12 cellular contexts compared by ENCODE assay signal in genomic region chr1:26496881-26497280, GRCh38.
"Had no signal": no experiment of that assay in that cellular context is flagged by ENCODE, and none has a peak within 500 bp of the region (broad histone marks: within the 10 kb centered on the region; RNA-seq: fewer than 3 reads in every experiment).

No MANE protein-coding gene starts in this region.

- H3K27me3 ChIP-seq: neural progenitor cell, pancreas had no signal

- H3K9me3 ChIP-seq: pancreas, SJSA1, thoracic aorta had no signal

- H3K9me3 Mint-ChIP-seq: activated B cell treated with CpG ODN at 0.5 μM for 24 hours; effector memory CD8-positive, alpha-beta T cell; mesothelial cell of epicardium; neural progenitor cell had no signal

- H3K36me3 Mint-ChIP-seq: mesothelial cell of epicardium, neural progenitor cell had no signal

- DNase-seq: activated B cell treated with CpG ODN at 0.5 μM for 24 hours; activated CD4-positive, alpha-beta T cell treated with anti-CD3 and anti-CD28 coated beads for 48 hours; activated T-cell treated with anti-CD3 and anti-CD28 coated beads for 4 hours; dermis blood vessel endothelial cell; effector memory CD8-positive, alpha-beta T cell; pancreas; stimulated activated CD4-positive, alpha-beta T cell treated with anti-CD3 and anti-CD28 coated beads, Interleukin-12 subunit alpha, Interleukin-12 subunit beta, amount 100 ng/mL, for 4 hours; stimulated activated CD4-positive, alpha-beta T cell treated with anti-CD3 and anti-CD28 coated beads, Interleukin-2, amount 100 ng/mL, for 24 hours had no signal

- H3K27ac Mint-ChIP-seq: activated B cell treated with CpG ODN at 0.5 μM for 24 hours; effector memory CD8-positive, alpha-beta T cell; mesothelial cell of epicardium; neural progenitor cell had no signal

- H3K36me3 ChIP-seq: neural progenitor cell, pancreas, SJSA1, thoracic aorta had no signal

- H3K4me2 ChIP-seq: neural progenitor cell had no signal

- ATAC-seq: effector memory CD8-positive, alpha-beta T cell; pancreas had no signal

- H3K9ac ChIP-seq: neural progenitor cell had no signal

- H2AFZ ChIP-seq: neural progenitor cell had no signal

- H3K27me3 Mint-ChIP-seq: activated B cell treated with CpG ODN at 0.5 μM for 24 hours; effector memory CD8-positive, alpha-beta T cell had no signal

- H3K4me3 Mint-ChIP-seq: activated B cell treated with CpG ODN at 0.5 μM for 24 hours; effector memory CD8-positive, alpha-beta T cell; mesothelial cell of epicardium; neural progenitor cell had no signal

- H3K27ac ChIP-seq: neural progenitor cell, pancreas, SJSA1, thoracic aorta had no signal

- H3K4me3 ChIP-seq: neural progenitor cell, pancreas, SJSA1, thoracic aorta had no signal
